ENCODE assay signal across 23 cellular contexts in genomic region chr7:22182139-22182538, GRCh38.
DNase-seq lines count a peak whose midpoint lies in the region; ATAC-seq, FAIRE-seq and TF ChIP-seq lines count a peak whose summit lies in the region.
"Had no signal": no experiment of that assay in that cellular context is flagged by ENCODE, and none has a peak within 500 bp of the region (broad histone marks: within the 10 kb centered on the region; RNA-seq: fewer than 3 reads in every experiment).

No MANE protein-coding gene starts in this region.

- H3K36me3 ChIP-seq in K562 (ENCODE audit: control insufficient read depth, insufficient read depth, low read length) (no peaks in the 10 kb centered on the region; the same call in 2 of the 3 replicates), neural cell (ENCODE audit: insufficient read depth, low read length) (no peaks in the 10 kb centered on the region)

- TF ChIP-seq CTCF in K562 (IDR thresholded peaks at IDR 0.05 in 2 of 3, conservative IDR thresholded peaks at IDR 0.05 in 1 of 3; ENCODE audit: insufficient read depth in 2 of 3, low read depth in 1 of 3, low read length in 3 of 3) = no peak
- no peak for TF ChIP-seq CTCF in neural cell (IDR thresholded peaks at IDR 0.05; ENCODE audit: poor library complexity, severe bottlenecking)

- no peak for TF ChIP-seq POLR2A in K562 (conservative IDR thresholded peaks at IDR 0.05)

- H3K9me1 ChIP-seq in K562 (ENCODE audit: control insufficient read depth, insufficient read depth, low read length) = no peaks in the 10 kb centered on the region

- DNase-seq in NCI-H2227 (lab: John Stamatoyannopoulos, UW; ENCODE audit: unreplicated experiment) (peak; percentile 79), K562 (ENCODE audit: extremely low read depth in 1 of 4, low spot score in 3 of 4) (no peak), SW 1271 (lab: John Stamatoyannopoulos, UW) (no peak), cerebellum (ENCODE audit: low spot score) (no peak), NCI-H128 (lab: John Stamatoyannopoulos, UW; ENCODE audit: unreplicated experiment) (no peak)
- DNase-seq: activated CD4-positive, CD25-positive, alpha-beta regulatory T cell; activated CD8-positive, alpha-beta memory T cell treated with anti-CD3 and anti-CD28 coated beads for 24 hours; activated gamma-delta T cell treated with Interleukin-2 at 50 U/mL for 16 hours; activated T-cell treated with anti-CD3 and anti-CD28 coated beads, Interleukin-2, amount 50 U/mL, for 24 hours; dermis blood vessel endothelial cell; DMS153; H9; kidney; naive B cell; occipital lobe; stimulated activated CD4-positive, alpha-beta T cell treated with anti-CD3 and anti-CD28 coated beads, Interleukin-4, amount 100 ng/mL, for 24 hours; upper lobe of left lung had no signal

- peaks cover 9% of the 10 kb centered on the region for H3F3A ChIP-seq in neural cell (ENCODE audit: insufficient read depth, low read length, poor library complexity, severe bottlenecking)

- no peak overlapping the region for H3K27ac ChIP-seq in K562 (ENCODE audit: extremely low read depth, low read depth, low read length)
- H3K27ac ChIP-seq in neural cell (ENCODE audit: low read length) = peak overlapping the region; percentile 81
- H3K27ac ChIP-seq: BLaER1 treated with 17β-estradiol and CSF1 and Interleukin-3, amounts not matched to agents 10 nM and 100 nM; esophagus muscularis mucosa; upper lobe of left lung had no signal

- POLR2A ChIA-PET in K562 (lab: Yijun Ruan, JAX) = no interaction called here

- H4K20me1 ChIP-seq in K562 (replicated peaks; ENCODE audit: control insufficient read depth, insufficient read depth, low read length) (no peaks in the 10 kb centered on the region), neural cell (ENCODE audit: insufficient read depth) (no peaks in the 10 kb centered on the region)
- H4K20me1 ChIP-seq: BLaER1 treated with 17β-estradiol and CSF1 and Interleukin-3, amounts not matched to agents 10 nM and 100 nM had no signal

- H3K9me2 ChIP-seq in neural cell (ENCODE audit: insufficient read depth, low read length) = no peaks in the 10 kb centered on the region

- H2AFZ ChIP-seq in K562 (ENCODE audit: low read depth, low read length) = peak overlapping the region; percentile 29; the same call in 1 of the 2 replicates
- H2AFZ ChIP-seq in neural cell (ENCODE audit: low read depth, low read length) = no peak overlapping the region

- H3K79me2 ChIP-seq in K562 (ENCODE audit: control insufficient read depth, insufficient read depth, low read length) (no peaks in the 10 kb centered on the region), neural cell (replicated peaks; ENCODE audit: insufficient read depth, low read length) (peaks cover 55% of the 10 kb centered on the region)

- H3K9me3 ChIP-seq in K562 (replicated peaks; ENCODE audit: control insufficient read depth, insufficient read depth, low read depth, low read length) (no peaks in the 10 kb centered on the region), neural cell (ENCODE audit: low read length) (no peaks in the 10 kb centered on the region)
- H3K9me3 ChIP-seq: esophagus muscularis mucosa, upper lobe of left lung had no signal

- CTCF ChIA-PET in K562 (lab: Yijun Ruan, JAX; ENCODE audit: low intra/inter-chr PET ratio) = no interaction called here

- H3K27me3 ChIP-seq in K562 (ENCODE audit: control insufficient read depth in 2 of 2, insufficient read depth in 2 of 2, low read length in 2 of 2) (no peaks in the 10 kb centered on the region), neural cell (ENCODE audit: insufficient read depth, low read depth, low read length) (no peaks in the 10 kb centered on the region)
- H3K27me3 ChIP-seq: BLaER1 treated with 17β-estradiol and CSF1 and Interleukin-3, amounts not matched to agents 10 nM and 100 nM; esophagus muscularis mucosa; upper lobe of left lung had no signal

- H3K4me3 ChIP-seq in K562 (no peak overlapping the region), neural cell (ENCODE audit: low read length) (peak overlapping the region; percentile 54)
- H3K4me3 ChIP-seq: BLaER1 treated with 17β-estradiol and CSF1 and Interleukin-3, amounts not matched to agents 10 nM and 100 nM; esophagus muscularis mucosa; upper lobe of left lung had no signal

- no peak for FAIRE-seq in K562 (lab: Jason Lieb, UNC)
- FAIRE-seq: endometrium, frontal cortex, kidney had no signal

- TF ChIP-seq RAD21 in K562 (CRISPR knock-in tag; conservative IDR thresholded peaks at IDR 0.05 in 1 of 2, IDR thresholded peaks at IDR 0.05 in 1 of 2) = no peak
- no peak for TF ChIP-seq RAD21 in neural cell (conservative IDR thresholded peaks at IDR 0.05)

- WGBS in K562 (ENCODE audit: insufficient coverage, low coverage, missing lambda C conversion rate) = 38% methylated on average over 3 of the region's 3 CpGs

- in situ Hi-C loops in K562 (cut with MboI) = no loop called here

- intact Hi-C loops in K562 (cut with micrococcal nuclease) = no loop called here

- no peak overlapping the region for H3K4me2 ChIP-seq in K562 (ENCODE audit: insufficient read depth, low read length)
- H3K4me2 ChIP-seq in neural cell (ENCODE audit: low read length) = peak overlapping the region; percentile 60
- H3K4me2 ChIP-seq: BLaER1 treated with 17β-estradiol and CSF1 and Interleukin-3, amounts not matched to agents 10 nM and 100 nM had no signal

- H3K4me1 ChIP-seq in K562 (replicated peaks in 1 of 2; ENCODE audit: control insufficient read depth in 2 of 2, insufficient read depth in 2 of 2, low read length in 2 of 2) = no peaks in the 10 kb centered on the region
- H3K4me1 ChIP-seq: BLaER1 treated with 17β-estradiol and CSF1 and Interleukin-3, amounts not matched to agents 10 nM and 100 nM; esophagus muscularis mucosa had no signal

- BruUV-seq in K562 (replicated peaks; lab: Mats Ljungman, UMichigan) = no TSS peak

- H3K9ac ChIP-seq in K562 (ENCODE audit: insufficient read depth in 1 of 2, low read depth in 2 of 2, low read length in 2 of 2) (no peak overlapping the region), neural cell (ENCODE audit: low read length) (peak overlapping the region; percentile 38)
- H3K9ac ChIP-seq: BLaER1 treated with 17β-estradiol and CSF1 and Interleukin-3, amounts not matched to agents 10 nM and 100 nM had no signal

- TF ChIP-seq EP300 in K562 (IDR thresholded peaks at IDR 0.05; ENCODE audit: low read length) = no peak
- peak; percentile 65 for TF ChIP-seq EP300 in neural cell (conservative IDR thresholded peaks at IDR 0.05; ENCODE audit: poor library complexity, severe bottlenecking)

- ATAC-seq in GM18867 (IDR thresholded peaks at IDR 0.05; ENCODE audit: unreplicated experiment) (peak; percentile 73), K562 (no peak)

TF ChIP-seq in K562, 482 proteins besides CTCF, POLR2A, EP300 and RAD21 (continues in another document):
- TF ChIP-seq ZNF384 (IDR thresholded peaks at IDR 0.05; ENCODE audit: low read depth, low read length) = no peak
- TF ChIP-seq THAP7 (CRISPR knock-in tag; IDR thresholded peaks at IDR 0.05) = no peak
- no peak for TF ChIP-seq THAP12 (CRISPR knock-in tag; IDR thresholded peaks at IDR 0.05)

TF ChIP-seq in neural cell, 6 proteins besides CTCF, POLR2A, EP300 and RAD21:
- no peak for TF ChIP-seq TAF1 (IDR thresholded peaks at IDR 0.05; ENCODE audit: low read depth)
- TF ChIP-seq MXI1 (conservative IDR thresholded peaks at IDR 0.05; ENCODE audit: poor library complexity, severe bottlenecking) = peak; percentile 35
- TF ChIP-seq POLR2AphosphoS5 (IDR thresholded peaks at IDR 0.05) = peak; percentile 19
